In genomic region chr7:138980575-138981285, GRCh38 we compare ENCODE assay signal across 8 cellular contexts. TPM values are rescaled to one million over a fixed set of nuclear protein-coding genes. Genes with fewer than 3 reads are reported as not detected.
DNase-seq lines count a peak whose midpoint lies in the region; ATAC-seq, FAIRE-seq and TF ChIP-seq lines count a peak whose summit lies in the region.

No MANE protein-coding gene starts in this region.

- H3K27ac ChIP-seq in hepatocyte: peak overlapping the region; percentile 77
- H3K27ac ChIP-seq in small intestine (ENCODE audit: low read depth in 1 of 2, low read length in 1 of 2): no peak overlapping the region

- DNase-seq in Caki2 (ENCODE audit: low read depth): peak; percentile 23
- DNase-seq in activated CD8-positive, alpha-beta T cell treated with anti-CD3 and anti-CD28 coated beads for 36 hours: peak; percentile 13
- peak; percentile 13 for DNase-seq in hepatocyte (ENCODE audit: low spot score)
- DNase-seq in small intestine: no peak
- DNase-seq in NCI-H510A (lab: John Stamatoyannopoulos, UW): no peak
- no peak for DNase-seq in T-helper 9 cell

- no peaks in the 10 kb centered on the region for H3K27me3 ChIP-seq in hepatocyte
- no peaks in the 10 kb centered on the region for H3K27me3 ChIP-seq in small intestine (ENCODE audit: control insufficient read depth in 2 of 2, insufficient read depth in 2 of 2, low read length in 2 of 2)

- H3K9me3 ChIP-seq in hepatocyte (ENCODE audit: low read depth) (no peaks in the 10 kb centered on the region), small intestine (ENCODE audit: control insufficient read depth, low read depth) (no peaks in the 10 kb centered on the region)

- H3K27me3 Mint-ChIP-seq in activated CD8-positive, alpha-beta T cell treated with anti-CD3 and anti-CD28 coated beads for 36 hours: peaks cover 32% of the 10 kb centered on the region

- peak overlapping the region; percentile 92 for H2AFZ ChIP-seq in hepatocyte

- peaks cover 16% of the 10 kb centered on the region for H3K4me1 Mint-ChIP-seq in activated CD8-positive, alpha-beta T cell treated with anti-CD3 and anti-CD28 coated beads for 36 hours (ENCODE audit: low read depth)

- CTCF ChIA-PET in activated CD8-positive, alpha-beta T cell treated with anti-CD3 and anti-CD28 coated beads for 36 hours (lab: Charles Lee): interaction anchor here (2.0 to 5.0 kb wide), 2 partner anchors 10 to 94 kb away, joined by 10 to 44 read pairs; no protein-coding TSS in a partner anchor

- in situ Hi-C loops in Caki2 (cut with HindIII; ENCODE audit: low pct_unique_long_range_greater_than_20kb, low sequenced_read_pairs): no loop called here

- H3K4me1 ChIP-seq in hepatocyte (ENCODE audit: insufficient read depth): peaks cover 18% of the 10 kb centered on the region
- H3K4me1 ChIP-seq in small intestine (ENCODE audit: control insufficient read depth in 2 of 2, insufficient read depth in 1 of 2, low read depth in 1 of 2, low read length in 1 of 2): no peaks in the 10 kb centered on the region

- peak overlapping the region; percentile 96 for H3K4me2 ChIP-seq in hepatocyte

- no peaks in the 10 kb centered on the region for H3K9me2 ChIP-seq in hepatocyte (replicated peaks; ENCODE audit: insufficient read depth)

- ATAC-seq in GM19455 (IDR thresholded peaks at IDR 0.05; ENCODE audit: unreplicated experiment) (peak; percentile 37), HG03565 (IDR thresholded peaks at IDR 0.05; ENCODE audit: unreplicated experiment) (peak; percentile 24)
- ATAC-seq in activated CD8-positive, alpha-beta T cell treated with anti-CD3 and anti-CD28 coated beads for 36 hours: peak; percentile 35

- H3K4me3 Mint-ChIP-seq in activated CD8-positive, alpha-beta T cell treated with anti-CD3 and anti-CD28 coated beads for 36 hours: peak overlapping the region; percentile 78

- no peaks in the 10 kb centered on the region for H3K36me3 ChIP-seq in hepatocyte (replicated peaks; ENCODE audit: insufficient read depth, low read depth)
- no peaks in the 10 kb centered on the region for H3K36me3 ChIP-seq in small intestine (ENCODE audit: control insufficient read depth in 2 of 2, insufficient read depth in 2 of 2, low read length in 2 of 2)

- H3K4me3 ChIP-seq in hepatocyte (peak overlapping the region; percentile 91), small intestine (ENCODE audit: low read depth in 1 of 2, low read length in 2 of 2) (peak overlapping the region; percentile 53 to 62)

- peaks cover 3% of the 10 kb centered on the region for H4K20me1 ChIP-seq in hepatocyte (ENCODE audit: insufficient read depth, poor library complexity, severe bottlenecking)

- no peak for FAIRE-seq in small intestine (lab: Jason Lieb, UNC)

- H3K79me2 ChIP-seq in hepatocyte: peaks cover 43% of the 10 kb centered on the region

- no peaks in the 10 kb centered on the region for H3K36me3 Mint-ChIP-seq in activated CD8-positive, alpha-beta T cell treated with anti-CD3 and anti-CD28 coated beads for 36 hours (ENCODE audit: low read depth)

- peak overlapping the region; percentile 52 for H3K27ac Mint-ChIP-seq in activated CD8-positive, alpha-beta T cell treated with anti-CD3 and anti-CD28 coated beads for 36 hours

- intact Hi-C loops in activated CD8-positive, alpha-beta T cell treated with anti-CD3 and anti-CD28 coated beads for 36 hours (cut with micrococcal nuclease): loop anchor here (1.0 kb wide), 1 partner anchor 94 kb away; no protein-coding TSS in a partner anchor

- under 1% methylated on average over 54 of the region's 66 CpGs for WGBS in hepatocyte (ENCODE audit: low lambda C conversion rate, missing lambda C conversion rate)
- 0 to 1% (median 1%) methylated on average over 36 to 66 of the region's 66 CpGs for WGBS in small intestine, 3 donors

- POLR2A ChIA-PET in activated CD8-positive, alpha-beta T cell treated with anti-CD3 and anti-CD28 coated beads for 36 hours (lab: Charles Lee): no interaction called here

- H3K9me3 Mint-ChIP-seq in activated CD8-positive, alpha-beta T cell treated with anti-CD3 and anti-CD28 coated beads for 36 hours: no peaks in the 10 kb centered on the region

- TF ChIP-seq CTCF in activated CD8-positive, alpha-beta T cell treated with anti-CD3 and anti-CD28 coated beads for 36 hours (IDR thresholded peaks at IDR 0.05): no peak
- no peak for TF ChIP-seq CTCF in hepatocyte (IDR thresholded peaks at IDR 0.05; ENCODE audit: poor library complexity)

RNA-seq across cellular contexts. Expression of gene KIAA1549, which starts 0.5 kb away (rescaled TPM):
- 0.58 and 1.6 TPM in 2 replicates for total RNA-seq in Caki2 (2014; rRNA removed; shearing (Covaris generic); ENCODE audit: low replicate concordance)
- 1 to 10 TPM; 1.3 to 1.5 TPM for total RNA-seq in activated CD8-positive, alpha-beta T cell treated with anti-CD3 and anti-CD28 coated beads for 36 hours
- total RNA-seq in hepatocyte: 5.7 and 7.3 TPM in 2 replicates
- polyA plus RNA-seq in hepatocyte: 2.8 and 3.4 TPM in 2 replicates
- 1 to 10 TPM in 1 of 3 donors, under 1 TPM in 2; under 0.01 to 2.1 (median 0.27) TPM for polyA plus RNA-seq in small intestine

RNA-seq across cellular contexts. Expression of gene ZC3HAV1L, which starts 55.1 kb away (rescaled TPM):
- 14.2 and 25.1 TPM in 2 replicates for total RNA-seq in Caki2 (2014; rRNA removed; shearing (Covaris generic); ENCODE audit: low replicate concordance)
- total RNA-seq in activated CD8-positive, alpha-beta T cell treated with anti-CD3 and anti-CD28 coated beads for 36 hours: 10 to 100 TPM; 19.9 TPM
- total RNA-seq in hepatocyte: 29.0 and 29.9 TPM in 2 replicates
- polyA plus RNA-seq in hepatocyte (10.3 and 11.6 TPM in 2 replicates), small intestine (1 to 10 TPM in 1 of 3 donors, not detected in 2; 1.7 TPM)

Comparison
In these comparisons a context has a peak if more than half of its experiments do, and no peak if none do; other contexts are left out.
1. DNase-seq: peak in Caki2 (single experiment), activated CD8-positive, alpha-beta T cell treated with anti-CD3 and anti-CD28 coated beads for 36 hours (single experiment) and hepatocyte (single experiment); none in small intestine (single experiment), NCI-H510A (single experiment) and T-helper 9 cell (single experiment).
2. Peak in every context shown above with its lines, with median percentiles within 50 percentile points of each other: ATAC-seq.